ENCODE assay signal across 8 cellular contexts in the genomic region with DNA sequence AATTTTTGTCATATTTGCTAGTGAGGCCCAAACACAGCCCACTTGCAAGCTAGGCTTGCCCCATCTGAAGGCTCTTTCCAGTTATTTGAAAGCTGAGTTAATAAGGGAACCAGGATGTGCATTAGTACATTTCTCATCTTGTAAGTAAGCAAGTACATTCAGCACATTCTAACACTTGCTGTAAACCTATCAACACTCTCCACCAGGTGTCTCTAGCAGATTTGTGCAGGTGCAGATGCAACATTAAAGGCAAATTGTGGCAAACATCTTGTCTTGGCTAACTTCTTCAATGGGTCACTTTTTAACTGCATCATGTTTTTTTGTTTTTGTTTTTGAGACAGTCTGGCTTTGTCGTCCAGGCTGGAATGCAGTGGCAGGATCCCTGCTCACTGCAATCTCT. TPM values are rescaled to one million over a fixed set of nuclear protein-coding genes. Genes with fewer than 3 reads are reported as not detected.
DNase-seq lines count a peak whose midpoint lies in the region; ATAC-seq, FAIRE-seq and TF ChIP-seq lines count a peak whose summit lies in the region.

No MANE protein-coding gene starts in this region.

- no peaks in the 10 kb centered on the region for H3K27me3 ChIP-seq in heart left ventricle
- no peaks in the 10 kb centered on the region for H3K27me3 ChIP-seq in small intestine (ENCODE audit: control insufficient read depth in 2 of 2, insufficient read depth in 2 of 2, low read length in 2 of 2)

- DNase-seq in Ammon's horn (ENCODE audit: low spot score) (peak; percentile 48), NCI-H146 treated with DMSO at 0.1 percent for 48 hours (lab: John Stamatoyannopoulos, UW; ENCODE audit: unreplicated experiment) (peak; percentile 21), heart left ventricle (no peak), small intestine (peak; percentile 84), coronary artery (ENCODE audit: low spot score) (no peak)

- FAIRE-seq in small intestine (lab: Jason Lieb, UNC) = no peak

- TF ChIP-seq CTCF in GM12873 (IDR thresholded peaks at IDR 0.05; ENCODE audit: insufficient read depth, low read depth, low read length, missing control alignments) (peak; percentile 77), VCaP (conservative IDR thresholded peaks at IDR 0.05) (peak; percentile 78), heart left ventricle (IDR thresholded peaks at IDR 0.05) (peak; percentile 33 to 71 (median 59)), coronary artery (IDR thresholded peaks at IDR 0.05) (no peak)

- H3K4me1 ChIP-seq in heart left ventricle (no peaks in the 10 kb centered on the region), small intestine (ENCODE audit: control insufficient read depth in 2 of 2, insufficient read depth in 1 of 2, low read depth in 1 of 2, low read length in 1 of 2) (no peaks in the 10 kb centered on the region)

- H3K27ac ChIP-seq in VCaP (no peak overlapping the region), heart left ventricle (no peak overlapping the region), small intestine (ENCODE audit: low read depth in 1 of 2, low read length in 1 of 2) (no peak overlapping the region), coronary artery (no peak overlapping the region)

- H3K4me3 ChIP-seq in heart left ventricle (no peak overlapping the region), small intestine (ENCODE audit: low read depth in 1 of 2, low read length in 2 of 2) (no peak overlapping the region), coronary artery (no peak overlapping the region)

- 42 to 48% (median 44%) methylated on average over 1 of the region's 1 CpG for WGBS in heart left ventricle, 4 donors
- WGBS in small intestine, 3 donors = 18 to 47% (median 36%) methylated on average over 1 of the region's 1 CpG

- H3K9me3 ChIP-seq in heart left ventricle = no peaks in the 10 kb centered on the region
- H3K9me3 ChIP-seq in small intestine (ENCODE audit: control insufficient read depth, low read depth) = no peaks in the 10 kb centered on the region

- intact Hi-C loops in heart left ventricle (cut with DNase I) = loop anchor here in 6 of 10 donors (2.0 to 10.0 kb wide), 5 partner anchors 126 to 422 kb away; a partner anchor contains a TSS

- H3K36me3 ChIP-seq in heart left ventricle = no peaks in the 10 kb centered on the region
- no peaks in the 10 kb centered on the region for H3K36me3 ChIP-seq in small intestine (ENCODE audit: control insufficient read depth in 2 of 2, insufficient read depth in 2 of 2, low read length in 2 of 2)

- no peak for TF ChIP-seq POLR2A in heart left ventricle (IDR thresholded peaks at IDR 0.05)

- ATAC-seq in HG02642 (IDR thresholded peaks at IDR 0.05; ENCODE audit: poor library complexity, unreplicated experiment) (peak; percentile 76), heart left ventricle (peak; percentile 51 to 71 (median 62))

RNA-seq across cellular contexts. Expression of a gene that starts 25.3 kb away (rescaled TPM):
- total RNA-seq in heart left ventricle = 10 to 100 TPM; 13.9 to 75.0 (median 19.3) TPM
- polyA plus RNA-seq in heart left ventricle (10 to 100 TPM; 11.8 to 15.3 TPM), small intestine (10 to 100 TPM in 2 of 3 donors, 1 to 10 TPM in 1; 5.9 to 20.0 (median 10.3) TPM)

RNA-seq across cellular contexts. Expression of a gene that starts 39.5 kb away (rescaled TPM):
- total RNA-seq in heart left ventricle = 10 to 100 TPM in 8 of 9 donors, 1 to 10 TPM in 1; 7.8 to 18.5 (median 13.1) TPM
- polyA plus RNA-seq in heart left ventricle = 10 to 100 TPM; 14.1 to 26.2 TPM
- 10 to 100 TPM; 32.8 to 77.2 (median 74.6) TPM for polyA plus RNA-seq in small intestine

Comparison
In these comparisons a context has a peak if more than half of its experiments do, and no peak if none do; other contexts are left out.
1. DNase-seq: peak in Ammon's horn (single experiment), NCI-H146 treated with DMSO at 0.1 percent for 48 hours (single experiment) and small intestine (single experiment); none in heart left ventricle (0 of 5) and coronary artery (single experiment).